ENCODE assay signal across 13 cellular contexts in genomic region chr1:156703741-156704140, GRCh38. TPM values are rescaled to one million over a fixed set of nuclear protein-coding genes. Genes with fewer than 3 reads are reported as not detected.
DNase-seq lines count a peak whose midpoint lies in the region; TF ChIP-seq lines count a peak whose summit lies in the region.
"Had no signal": no experiment of that assay in that cellular context is flagged by ENCODE, and none has a peak within 500 bp of the region (broad histone marks: within the 10 kb centered on the region; RNA-seq: fewer than 3 reads in every experiment).

No MANE protein-coding gene starts in this region.

- H3K4me1 ChIP-seq in OCI-LY3 (ENCODE audit: low read length) (peaks cover 10% of the 10 kb centered on the region; the same call in 1 of the 2 replicates), skeletal muscle tissue (ENCODE audit: control insufficient read depth in 3 of 3, insufficient read depth in 3 of 3, low read length in 3 of 3) (peaks cover 18 to 32% (median 27%) of the 10 kb centered on the region in 3 donors)

- no peaks in the 10 kb centered on the region for H4K20me1 ChIP-seq in OCI-LY3 (ENCODE audit: insufficient read depth, low read length)

- H3K4me3 ChIP-seq in OCI-LY3 (ENCODE audit: low read length), result no peak overlapping the region
- peak overlapping the region; percentile 79 for H3K4me3 ChIP-seq in fibroblast of the aortic adventitia (ENCODE audit: low read depth, low read length)
- H3K4me3 ChIP-seq in skeletal muscle tissue (ENCODE audit: low read length in 3 of 3), result peak overlapping the region in 1 of 3 donors; percentile 49

- no peak overlapping the region for H3K4me2 ChIP-seq in OCI-LY3 (ENCODE audit: low read length)

- peaks cover 21% of the 10 kb centered on the region for H3K27me3 ChIP-seq in OCI-LY3 (ENCODE audit: low read depth, low read length)
- peaks cover 26 to 59% (median 36%) of the 10 kb centered on the region in 3 donors for H3K27me3 ChIP-seq in skeletal muscle tissue (ENCODE audit: control insufficient read depth in 3 of 3, insufficient read depth in 3 of 3, low read length in 3 of 3)

- DNase-seq in NCI-H1417 (lab: John Stamatoyannopoulos, UW) (peak in 2 of 3 experiments; percentile 38 to 67), NCI-H1417 treated with DMSO at 0.1 percent for 48 hours (lab: John Stamatoyannopoulos, UW) (no peak), fibroblast of the aortic adventitia (ENCODE audit: low read depth) (no peak), AG20443 (ENCODE audit: low spot score) (no peak), HuH-7.5 (ENCODE audit: low spot score) (no peak), NOMO-1 (lab: John Stamatoyannopoulos, UW; ENCODE audit: unreplicated experiment in 2 of 2) (no peak)
- DNase-seq: activated effector memory CD4-positive, alpha-beta T cell treated with anti-CD3 and anti-CD28 coated beads, Interleukin-2, amount 50 U/mL, for 16 hours; hippocampal formation; stimulated activated CD4-positive, alpha-beta T cell treated with anti-CD3 and anti-CD28 coated beads, Interleukin-1b, Interleukin-23, amount 100 ng/mL, for 48 hours had no signal

- H2AFZ ChIP-seq in OCI-LY3 (ENCODE audit: low read depth, low read length), result no peak overlapping the region

- H3K36me3 ChIP-seq in OCI-LY3 (replicated peaks; ENCODE audit: low read depth, low read length) (no peaks in the 10 kb centered on the region), skeletal muscle tissue (ENCODE audit: control insufficient read depth in 3 of 3, insufficient read depth in 3 of 3, low read length in 3 of 3) (peaks cover 0 to 2% (median 0%) of the 10 kb centered on the region in 3 donors)

- no peak overlapping the region for H3K9ac ChIP-seq in OCI-LY3 (ENCODE audit: low read length)
- peak overlapping the region in 2 of 3 donors; percentile 20 to 25 for H3K9ac ChIP-seq in skeletal muscle tissue (ENCODE audit: low read depth in 1 of 3, low read length in 3 of 3)

- TF ChIP-seq CTCF in OCI-LY3 (IDR thresholded peaks at IDR 0.05; ENCODE audit: low read depth, low read length) (peak; percentile 9; the same call in 1 of the 2 replicates), fibroblast of the aortic adventitia (IDR thresholded peaks at IDR 0.05; ENCODE audit: insufficient read depth, low read length) (no peak)

- H3K27ac ChIP-seq in OCI-LY3 (ENCODE audit: low read length), result no peak overlapping the region
- no peak overlapping the region for H3K27ac ChIP-seq in skeletal muscle tissue (ENCODE audit: low read depth, low read length)

- no peaks in the 10 kb centered on the region for H3K9me3 ChIP-seq in OCI-LY3 (ENCODE audit: insufficient read depth, low read length)
- no peaks in the 10 kb centered on the region for H3K9me3 ChIP-seq in skeletal muscle tissue (ENCODE audit: control insufficient read depth in 3 of 3, low read length in 3 of 3)

- H3K79me2 ChIP-seq in OCI-LY3 (ENCODE audit: low read length), result no peaks in the 10 kb centered on the region

RNA-seq across cellular contexts. Expression of gene CRABP2, which starts 1.6 kb away (rescaled TPM):
- 62.7 and 68.9 TPM in 2 replicates for total RNA-seq in fibroblast of the aortic adventitia (ENCODE audit: low replicate concordance)
- total RNA-seq in skeletal muscle tissue, result 57.4 TPM
- total RNA-seq: dermis microvascular lymphatic vessel endothelial cell had no signal

RNA-seq across cellular contexts. Expression of gene METTL25B, which starts 24.5 kb away (rescaled TPM):
- total RNA-seq in fibroblast of the aortic adventitia (ENCODE audit: low replicate concordance) (4.1 and 10.9 TPM in 2 replicates), skeletal muscle tissue (4.2 TPM)

RNA-seq across cellular contexts. Expression of gene ISG20L2, which starts 24.8 kb away (rescaled TPM):
- total RNA-seq in fibroblast of the aortic adventitia (ENCODE audit: low replicate concordance) (9.9 and 27.4 TPM in 2 replicates), skeletal muscle tissue (5.2 TPM)

RNA-seq across cellular contexts. Expression of gene NES, which starts 26.5 kb away (rescaled TPM):
- total RNA-seq in fibroblast of the aortic adventitia (ENCODE audit: low replicate concordance), result 44.5 and 83.0 TPM in 2 replicates
- total RNA-seq in skeletal muscle tissue, result 494 TPM
- total RNA-seq: OCI-LY7 had no signal

RNA-seq across cellular contexts. Expression of gene MRPL24, which starts 37.1 kb away (rescaled TPM):
- total RNA-seq in fibroblast of the aortic adventitia (ENCODE audit: low replicate concordance) (19.0 and 42.8 TPM in 2 replicates), skeletal muscle tissue (36.5 TPM)

Comparison
In these comparisons a context has a peak if more than half of its experiments do, and no peak if none do; other contexts are left out.
1. DNase-seq: peak in NCI-H1417 (2 of 3); none in NCI-H1417 treated with DMSO at 0.1 percent for 48 hours (single experiment), fibroblast of the aortic adventitia (single experiment), AG20443 (single experiment), HuH-7.5 (single experiment) and NOMO-1 (0 of 2).